In the genomic region with DNA sequence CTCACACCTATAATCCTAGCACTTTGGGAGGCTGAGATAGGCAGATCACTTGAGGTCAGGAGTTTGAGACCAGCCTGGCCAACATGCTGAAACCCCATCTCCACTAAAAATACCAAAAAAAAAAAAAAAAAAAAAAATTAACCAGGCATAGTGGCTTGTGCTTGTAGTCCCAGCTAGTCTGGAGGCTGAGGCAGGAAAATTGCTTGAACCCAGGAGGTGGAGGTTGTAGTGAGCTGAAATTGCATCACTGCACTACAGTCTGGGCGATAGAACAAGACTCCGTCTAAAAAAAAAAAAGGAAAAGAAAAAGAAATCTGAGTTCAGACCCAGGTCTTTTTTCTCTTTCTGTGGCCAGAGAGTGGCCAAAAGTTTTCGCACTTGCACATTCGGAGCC, we compare ENCODE assay signal across 7 cellular contexts. TPM values are rescaled to one million over a fixed set of nuclear protein-coding genes. Genes with fewer than 3 reads are reported as not detected.
DNase-seq lines count a peak whose midpoint lies in the region; ATAC-seq and TF ChIP-seq lines count a peak whose summit lies in the region.
"Not testable (repeated sequence)": the region's sequence is repeated elsewhere in the genome, so short reads cannot be mapped to it uniquely, and the experiment has no call there.

No MANE protein-coding gene starts in this region.

- not testable (repeated sequence) for H3K9ac ChIP-seq in MM.1S (ENCODE audit: low read length)

- CTCF ChIA-PET in CD8-positive, alpha-beta memory T cell (lab: Charles Lee) = not testable (repeated sequence)

- H3K27me3 Mint-ChIP-seq in CD8-positive, alpha-beta memory T cell = peaks cover 31 to 73% of the 10 kb centered on the region in 2 donors
- H3K27me3 Mint-ChIP-seq in T-helper 1 cell treated with Interleukin-12 subunit alpha and Interleukin-12 subunit beta and Interleukin-4 antibody, amounts not matched to agents 30 μg/mL and 1 μg/mL, for 36 hours (ENCODE audit: low read depth) = peaks cover 40% of the 10 kb centered on the region
- H3K27me3 Mint-ChIP-seq in activated T-cell treated with anti-CD3 and anti-CD28 coated beads, Interleukin-2, amount 50 U/mL, for 4 hours (ENCODE audit: low read depth) = peaks cover 39% of the 10 kb centered on the region
- not testable (repeated sequence) for H3K27me3 Mint-ChIP-seq in brain; immature natural killer cell (ENCODE audit: low read depth in 3 of 3)

- H3K27ac Mint-ChIP-seq in CD8-positive, alpha-beta memory T cell; T-helper 1 cell treated with Interleukin-12 subunit alpha and Interleukin-12 subunit beta and Interleukin-4 antibody, amounts not matched to agents 30 μg/mL and 1 μg/mL, for 36 hours; brain: not testable (repeated sequence)
- H3K27ac Mint-ChIP-seq in immature natural killer cell = peak overlapping the region in 1 of 6 donors; percentile 30

- H3K27ac ChIP-seq in CD8-positive, alpha-beta memory T cell (ENCODE audit: low read depth, low read length); MM.1S (ENCODE audit: low read length): not testable (repeated sequence)

- peak overlapping the region in 5 of 7 donors; percentile 20 to 62 (median 38) for H3K4me3 Mint-ChIP-seq in CD8-positive, alpha-beta memory T cell
- peak overlapping the region; percentile 25 for H3K4me3 Mint-ChIP-seq in T-helper 1 cell treated with Interleukin-12 subunit alpha and Interleukin-12 subunit beta and Interleukin-4 antibody, amounts not matched to agents 30 μg/mL and 1 μg/mL, for 36 hours
- peak overlapping the region; percentile 51 for H3K4me3 Mint-ChIP-seq in activated T-cell treated with anti-CD3 and anti-CD28 coated beads, Interleukin-2, amount 50 U/mL, for 4 hours
- H3K4me3 Mint-ChIP-seq in brain (peak overlapping the region; percentile 12 to 68 (median 64)), immature natural killer cell (peak overlapping the region; percentile 46 to 64 (median 61))

- H3K9me3 ChIP-seq in CD8-positive, alpha-beta memory T cell (ENCODE audit: low read length); MM.1S (replicated peaks; ENCODE audit: insufficient read depth, low read length); neuron (ENCODE audit: low read length): not testable (repeated sequence)

- not testable (repeated sequence) for H3K79me2 ChIP-seq in MM.1S (ENCODE audit: low read length)

- H2AFZ ChIP-seq in MM.1S (ENCODE audit: low read length); neuron (ENCODE audit: low read depth, low read length): not testable (repeated sequence)

- H4K20me1 ChIP-seq in MM.1S (ENCODE audit: insufficient read depth, low read length) = not testable (repeated sequence)

- not testable (repeated sequence) for H3K4me1 Mint-ChIP-seq in CD8-positive, alpha-beta memory T cell; activated T-cell treated with anti-CD3 and anti-CD28 coated beads, Interleukin-2, amount 50 U/mL, for 4 hours (ENCODE audit: low read depth)
- H3K4me1 Mint-ChIP-seq in T-helper 1 cell treated with Interleukin-12 subunit alpha and Interleukin-12 subunit beta and Interleukin-4 antibody, amounts not matched to agents 30 μg/mL and 1 μg/mL, for 36 hours (ENCODE audit: low read depth) = peaks cover 12% of the 10 kb centered on the region
- H3K4me1 Mint-ChIP-seq in brain (peaks cover 25% of the 10 kb centered on the region), immature natural killer cell (peaks cover 6 to 13% of the 10 kb centered on the region in 2 donors)

- POLR2A ChIA-PET in CD8-positive, alpha-beta memory T cell (lab: Charles Lee) = interaction anchor here (0.6 kb wide), 1 partner anchor 104 kb away, joined by 3 read pairs; no protein-coding TSS in a partner anchor

- ATAC-seq in activated T-cell treated with anti-CD3 and anti-CD28 coated beads, Interleukin-2, amount 50 U/mL, for 4 hours = not testable (repeated sequence)

- not testable (repeated sequence) for H3K4me3 ChIP-seq in CD8-positive, alpha-beta memory T cell (ENCODE audit: low read length); MM.1S (ENCODE audit: low read length)
- H3K4me3 ChIP-seq in neuron (ENCODE audit: low read length) = peak overlapping the region; percentile 49

- not testable (repeated sequence) for H3K36me3 ChIP-seq in CD8-positive, alpha-beta memory T cell (ENCODE audit: insufficient read depth, low read length); MM.1S (replicated peaks; ENCODE audit: insufficient read depth, low read length); neuron (ENCODE audit: insufficient read depth, low read length)

- TF ChIP-seq CTCF in MM.1S (IDR thresholded peaks at IDR 0.05; ENCODE audit: low read length); brain (conservative IDR thresholded peaks at IDR 0.05): not testable (repeated sequence)

- H3K27me3 ChIP-seq in CD8-positive, alpha-beta memory T cell (ENCODE audit: insufficient read depth, low read length, poor library complexity, severe bottlenecking) = peaks cover 19% of the 10 kb centered on the region
- not testable (repeated sequence) for H3K27me3 ChIP-seq in MM.1S (replicated peaks; ENCODE audit: insufficient read depth, low read length)
- H3K27me3 ChIP-seq in neuron (ENCODE audit: insufficient read depth, low read length) = peaks cover 12% of the 10 kb centered on the region

- not testable (repeated sequence) for DNase-seq in CD8-positive, alpha-beta memory T cell; MM.1S; activated T-cell treated with anti-CD3 and anti-CD28 coated beads, Interleukin-2, amount 50 U/mL, for 4 hours; immature natural killer cell

- peak overlapping the region; percentile 44; the same call in 1 of the 2 replicates for H3K4me2 ChIP-seq in MM.1S (ENCODE audit: low read depth, low read length)

- not testable (repeated sequence) for H3K9me2 ChIP-seq in MM.1S (replicated peaks; ENCODE audit: insufficient read depth, low read length)

- H3K4me1 ChIP-seq in CD8-positive, alpha-beta memory T cell (ENCODE audit: insufficient read depth, low read length); neuron (ENCODE audit: insufficient read depth, low read length): not testable (repeated sequence)
- peaks cover 18% of the 10 kb centered on the region for H3K4me1 ChIP-seq in MM.1S (ENCODE audit: low read length)

- H3K9me3 Mint-ChIP-seq in CD8-positive, alpha-beta memory T cell; T-helper 1 cell treated with Interleukin-12 subunit alpha and Interleukin-12 subunit beta and Interleukin-4 antibody, amounts not matched to agents 30 μg/mL and 1 μg/mL, for 36 hours; activated T-cell treated with anti-CD3 and anti-CD28 coated beads, Interleukin-2, amount 50 U/mL, for 4 hours; brain; immature natural killer cell: not testable (repeated sequence)

- H3K36me3 Mint-ChIP-seq in CD8-positive, alpha-beta memory T cell; T-helper 1 cell treated with Interleukin-12 subunit alpha and Interleukin-12 subunit beta and Interleukin-4 antibody, amounts not matched to agents 30 μg/mL and 1 μg/mL, for 36 hours (ENCODE audit: low read depth); activated T-cell treated with anti-CD3 and anti-CD28 coated beads, Interleukin-2, amount 50 U/mL, for 4 hours (ENCODE audit: insufficient read depth); brain; immature natural killer cell: not testable (repeated sequence)

- H3F3A ChIP-seq in MM.1S (ENCODE audit: insufficient read depth, low read length) = peaks cover 20% of the 10 kb centered on the region

RNA-seq across cellular contexts. Expression of a gene that starts 47.3 kb away (rescaled TPM):
- under 1 TPM; 0.13 to 0.22 TPM for total RNA-seq in CD8-positive, alpha-beta memory T cell
- not detected for polyA plus RNA-seq in CD8-positive, alpha-beta memory T cell
- total RNA-seq in activated T-cell treated with anti-CD3 and anti-CD28 coated beads, Interleukin-2, amount 50 U/mL, for 4 hours = under 1 TPM; 0.13 to 0.22 (median 0.18) TPM
- polyA plus RNA-seq in brain (ENCODE audit: insufficient read depth, low read depth, low replicate concordance) = 0.39 TPM
- polyA plus RNA-seq in immature natural killer cell = 1 to 10 TPM in 1 of 3 donors, under 1 TPM in 1, not detected in 1; 0.53 to 1.2 TPM
